1 cellular context compared by ENCODE assay signal in the genomic region with DNA sequence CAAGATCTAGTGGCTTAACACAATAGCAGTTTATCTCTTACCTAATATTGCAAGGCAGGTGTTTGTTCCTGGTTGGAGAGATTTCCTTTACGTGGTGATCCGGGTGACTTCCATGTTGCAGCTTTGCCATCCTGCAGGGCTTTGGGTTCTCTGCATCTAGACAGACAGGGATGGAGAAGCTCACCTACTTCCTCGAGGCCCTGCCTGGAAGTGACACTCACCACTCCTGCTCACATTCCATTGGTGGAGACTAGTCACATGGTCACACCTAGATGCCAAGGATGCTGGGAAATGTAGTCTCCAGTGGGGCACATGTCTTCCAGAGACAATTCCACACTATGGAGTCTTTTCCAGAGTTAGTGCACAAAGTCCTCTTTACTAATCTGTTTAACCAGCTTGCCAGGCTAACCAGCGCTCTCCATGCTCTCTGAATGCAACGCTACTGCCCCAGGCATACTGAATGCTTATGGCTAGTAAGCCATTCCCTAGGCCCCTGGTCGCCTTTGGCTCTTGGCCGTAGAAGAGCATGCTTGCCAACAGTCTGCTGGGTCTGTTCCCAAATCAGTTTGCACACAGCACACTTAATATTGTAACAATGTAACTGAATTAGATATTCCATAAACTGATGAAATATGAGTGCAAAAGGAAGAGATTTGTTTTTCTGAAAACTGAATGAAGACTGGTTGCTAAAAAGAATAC.
TF ChIP-seq lines count a peak whose summit lies in the region.

No MANE protein-coding gene starts in this region.

TF ChIP-seq in GM12878, 131 proteins besides CTCF, POLR2A, EP300 and RAD21 (continued from another document):
- TF ChIP-seq, protein P1, sequence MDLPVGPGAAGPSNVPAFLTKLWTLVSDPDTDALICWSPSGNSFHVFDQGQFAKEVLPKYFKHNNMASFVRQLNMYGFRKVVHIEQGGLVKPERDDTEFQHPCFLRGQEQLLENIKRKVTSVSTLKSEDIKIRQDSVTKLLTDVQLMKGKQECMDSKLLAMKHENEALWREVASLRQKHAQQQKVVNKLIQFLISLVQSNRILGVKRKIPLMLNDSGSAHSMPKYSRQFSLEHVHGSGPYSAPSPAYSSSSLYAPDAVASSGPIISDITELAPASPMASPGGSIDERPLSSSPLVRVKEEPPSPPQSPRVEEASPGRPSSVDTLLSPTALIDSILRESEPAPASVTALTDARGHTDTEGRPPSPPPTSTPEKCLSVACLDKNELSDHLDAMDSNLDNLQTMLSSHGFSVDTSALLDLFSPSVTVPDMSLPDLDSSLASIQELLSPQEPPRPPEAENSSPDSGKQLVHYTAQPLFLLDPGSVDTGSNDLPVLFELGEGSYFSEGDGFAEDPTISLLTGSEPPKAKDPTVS (IDR thresholded peaks at IDR 0.05; ENCODE audit: low read depth, low read length): no peak
- TF ChIP-seq RAD51 (IDR thresholded peaks at IDR 0.05): peak; percentile 78
- TF ChIP-seq, protein P2, sequence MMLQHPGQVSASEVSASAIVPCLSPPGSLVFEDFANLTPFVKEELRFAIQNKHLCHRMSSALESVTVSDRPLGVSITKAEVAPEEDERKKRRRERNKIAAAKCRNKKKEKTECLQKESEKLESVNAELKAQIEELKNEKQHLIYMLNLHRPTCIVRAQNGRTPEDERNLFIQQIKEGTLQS (IDR thresholded peaks at IDR 0.05; ENCODE audit: borderline replicate concordance, extremely low read depth, low read depth, low read length): peak; percentile 59; the same call in 1 of the 2 replicates
- 0 out of 2 replicates have a peak, but pooled peaks have one; percentile 33 for TF ChIP-seq CREB1 (IDR thresholded peaks at IDR 0.05; ENCODE audit: low read depth)
- TF ChIP-seq PAX5 (IDR thresholded peaks at IDR 0.05; ENCODE audit: borderline replicate concordance, low read depth, low read length): no peak
- TF ChIP-seq, protein P3, sequence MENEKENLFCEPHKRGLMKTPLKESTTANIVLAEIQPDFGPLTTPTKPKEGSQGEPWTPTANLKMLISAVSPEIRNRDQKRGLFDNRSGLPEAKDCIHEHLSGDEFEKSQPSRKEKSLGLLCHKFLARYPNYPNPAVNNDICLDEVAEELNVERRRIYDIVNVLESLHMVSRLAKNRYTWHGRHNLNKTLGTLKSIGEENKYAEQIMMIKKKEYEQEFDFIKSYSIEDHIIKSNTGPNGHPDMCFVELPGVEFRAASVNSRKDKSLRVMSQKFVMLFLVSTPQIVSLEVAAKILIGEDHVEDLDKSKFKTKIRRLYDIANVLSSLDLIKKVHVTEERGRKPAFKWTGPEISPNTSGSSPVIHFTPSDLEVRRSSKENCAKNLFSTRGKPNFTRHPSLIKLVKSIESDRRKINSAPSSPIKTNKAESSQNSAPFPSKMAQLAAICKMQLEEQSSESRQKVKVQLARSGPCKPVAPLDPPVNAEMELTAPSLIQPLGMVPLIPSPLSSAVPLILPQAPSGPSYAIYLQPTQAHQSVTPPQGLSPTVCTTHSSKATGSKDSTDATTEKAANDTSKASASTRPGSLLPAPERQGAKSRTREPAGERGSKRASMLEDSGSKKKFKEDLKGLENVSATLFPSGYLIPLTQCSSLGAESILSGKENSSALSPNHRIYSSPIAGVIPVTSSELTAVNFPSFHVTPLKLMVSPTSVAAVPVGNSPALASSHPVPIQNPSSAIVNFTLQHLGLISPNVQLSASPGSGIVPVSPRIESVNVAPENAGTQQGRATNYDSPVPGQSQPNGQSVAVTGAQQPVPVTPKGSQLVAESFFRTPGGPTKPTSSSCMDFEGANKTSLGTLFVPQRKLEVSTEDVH (IDR thresholded peaks at IDR 0.05; ENCODE audit: low read depth, partially characterized antibody): no peak
- TF ChIP-seq, protein P4, sequence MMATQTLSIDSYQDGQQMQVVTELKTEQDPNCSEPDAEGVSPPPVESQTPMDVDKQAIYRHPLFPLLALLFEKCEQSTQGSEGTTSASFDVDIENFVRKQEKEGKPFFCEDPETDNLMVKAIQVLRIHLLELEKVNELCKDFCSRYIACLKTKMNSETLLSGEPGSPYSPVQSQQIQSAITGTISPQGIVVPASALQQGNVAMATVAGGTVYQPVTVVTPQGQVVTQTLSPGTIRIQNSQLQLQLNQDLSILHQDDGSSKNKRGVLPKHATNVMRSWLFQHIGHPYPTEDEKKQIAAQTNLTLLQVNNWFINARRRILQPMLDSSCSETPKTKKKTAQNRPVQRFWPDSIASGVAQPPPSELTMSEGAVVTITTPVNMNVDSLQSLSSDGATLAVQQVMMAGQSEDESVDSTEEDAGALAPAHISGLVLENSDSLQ (IDR thresholded peaks at IDR 0.05): peak; percentile 70
- TF ChIP-seq, protein P5, sequence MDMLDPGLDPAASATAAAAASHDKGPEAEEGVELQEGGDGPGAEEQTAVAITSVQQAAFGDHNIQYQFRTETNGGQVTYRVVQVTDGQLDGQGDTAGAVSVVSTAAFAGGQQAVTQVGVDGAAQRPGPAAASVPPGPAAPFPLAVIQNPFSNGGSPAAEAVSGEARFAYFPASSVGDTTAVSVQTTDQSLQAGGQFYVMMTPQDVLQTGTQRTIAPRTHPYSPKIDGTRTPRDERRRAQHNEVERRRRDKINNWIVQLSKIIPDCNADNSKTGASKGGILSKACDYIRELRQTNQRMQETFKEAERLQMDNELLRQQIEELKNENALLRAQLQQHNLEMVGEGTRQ (IDR thresholded peaks at IDR 0.05; ENCODE audit: borderline replicate concordance, low read depth, low read length): peak; percentile 66; the same call in 1 of the 2 replicates
- TF ChIP-seq, protein P6, sequence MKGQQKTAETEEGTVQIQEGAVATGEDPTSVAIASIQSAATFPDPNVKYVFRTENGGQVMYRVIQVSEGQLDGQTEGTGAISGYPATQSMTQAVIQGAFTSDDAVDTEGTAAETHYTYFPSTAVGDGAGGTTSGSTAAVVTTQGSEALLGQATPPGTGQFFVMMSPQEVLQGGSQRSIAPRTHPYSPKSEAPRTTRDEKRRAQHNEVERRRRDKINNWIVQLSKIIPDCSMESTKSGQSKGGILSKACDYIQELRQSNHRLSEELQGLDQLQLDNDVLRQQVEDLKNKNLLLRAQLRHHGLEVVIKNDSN (IDR thresholded peaks at IDR 0.05; ENCODE audit: borderline replicate concordance, extremely low read length, insufficient read depth, low read depth, low read length): peak; percentile 85
- TF ChIP-seq SIX5 (IDR thresholded peaks at IDR 0.05; ENCODE audit: low read depth, low read length, severe bottlenecking): peak; percentile 77
- TF ChIP-seq HCFC1 (IDR thresholded peaks at IDR 0.05; ENCODE audit: low read length): peak; percentile 80
